In the genomic region with DNA sequence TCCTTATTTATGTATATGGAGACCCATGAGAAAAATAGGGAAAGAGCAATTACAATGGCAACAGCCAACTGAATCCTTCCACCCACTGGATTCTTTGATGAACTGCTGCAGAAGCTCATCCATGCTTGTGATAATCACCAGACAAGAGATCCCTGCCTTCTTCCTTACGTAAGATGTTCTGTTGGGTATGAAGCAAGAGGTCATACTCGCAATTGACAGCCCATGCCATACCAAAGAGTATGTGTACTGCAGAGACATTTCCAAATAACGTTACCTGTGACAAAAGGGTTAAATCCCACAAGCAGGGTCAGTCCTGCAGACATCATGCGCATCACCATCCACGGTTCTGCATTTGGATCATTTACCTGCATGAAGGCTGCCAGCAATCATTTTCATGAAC, we compare ENCODE assay signal across 21 cellular contexts. TPM values are rescaled to one million over a fixed set of nuclear protein-coding genes. Genes with fewer than 3 reads are reported as not detected.
A peak's percentile ranks its signal among the peaks of the same experiment; 100 is the strongest.
DNase-seq lines count a peak whose midpoint lies in the region; ATAC-seq and TF ChIP-seq lines count a peak whose summit lies in the region.
"Had no signal": no experiment of that assay in that cellular context is flagged by ENCODE, and none has a peak within 500 bp of the region (broad histone marks: within the 10 kb centered on the region; RNA-seq: fewer than 3 reads in every experiment).

No MANE protein-coding gene starts in this region.

- intact Hi-C loops in MCF 10A (cut with micrococcal nuclease) (no loop called here), breast epithelium (cut with DNase I; ENCODE audit: low total_unique reads) (no loop called here)

- BruUV-seq in MCF 10A (replicated peaks; lab: Mats Ljungman, UMichigan): no TSS peak

- H3K36me3 ChIP-seq in breast epithelium (no peaks in the 10 kb centered on the region), subcutaneous abdominal adipose tissue (ENCODE audit: control insufficient read depth in 5 of 5, insufficient read depth in 5 of 5, low read length in 5 of 5) (no peaks in the 10 kb centered on the region)
- H3K36me3 ChIP-seq: heart right ventricle, left ventricle myocardium inferior, suprapubic skin had no signal

- peak; percentile 73 for ATAC-seq in left lobe of liver
- ATAC-seq in HG03442 (IDR thresholded peaks at IDR 0.05; ENCODE audit: unreplicated experiment): no peak
- ATAC-seq in GM19467 (IDR thresholded peaks at IDR 0.05; ENCODE audit: unreplicated experiment): no peak
- ATAC-seq: activated naive CD4-positive, alpha-beta T cell treated with anti-CD3 and anti-CD28 coated beads, Interleukin-2, amount 50 U/mL, for 72 hours; GM23338; heart right ventricle; mucosa of descending colon had no signal

- H3K27ac ChIP-seq in breast epithelium (no peak overlapping the region), subcutaneous abdominal adipose tissue (ENCODE audit: low read depth, low read length) (peak overlapping the region; percentile 91)
- H3K27ac ChIP-seq: C4-2B, suprapubic skin had no signal

- no peaks in the 10 kb centered on the region for H3K27me3 ChIP-seq in breast epithelium
- H3K27me3 ChIP-seq in subcutaneous abdominal adipose tissue (ENCODE audit: control insufficient read depth in 5 of 5, insufficient read depth in 4 of 5, low read length in 5 of 5): no peaks in the 10 kb centered on the region
- H3K27me3 ChIP-seq: heart right ventricle, suprapubic skin had no signal

- H3K36me3 Mint-ChIP-seq in MCF 10A (ENCODE audit: insufficient read depth, unreplicated experiment): peaks cover 13% of the 10 kb centered on the region
- H3K36me3 Mint-ChIP-seq: activated naive CD4-positive, alpha-beta T cell treated with anti-CD3 and anti-CD28 coated beads, Interleukin-2, amount 50 U/mL, for 72 hours had no signal

- peak overlapping the region in 1 of 5 donors; percentile 75 for H3K9ac ChIP-seq in subcutaneous abdominal adipose tissue (ENCODE audit: low read length in 5 of 5)

- no peak overlapping the region for H3K4me3 ChIP-seq in breast epithelium
- peak overlapping the region in 1 of 5 donors; percentile 9 for H3K4me3 ChIP-seq in subcutaneous abdominal adipose tissue (ENCODE audit: low read depth in 1 of 5, low read length in 5 of 5)
- H3K4me3 ChIP-seq: GM23338, heart right ventricle, left ventricle myocardium inferior, mucosa of descending colon, suprapubic skin had no signal

- H3K4me3 Mint-ChIP-seq in MCF 10A (ENCODE audit: unreplicated experiment): no peak overlapping the region
- H3K4me3 Mint-ChIP-seq: activated T-helper 1 cell treated with anti-CD3 and anti-CD28 coated beads, Interleukin-12 subunit alpha, Interleukin-12 subunit beta, Interleukin-2, Interleukin-4 antibody, amounts not matched to agents 30 ng/mL and 10 ng/mL and 1 ng/mL, durations not matched to agents 14 hours and 24 hours and 36 hours; GM23338 had no signal

- no peaks in the 10 kb centered on the region for H3K27me3 Mint-ChIP-seq in MCF 10A (ENCODE audit: insufficient read depth, unreplicated experiment)

- TF ChIP-seq POLR2A in breast epithelium (IDR thresholded peaks at IDR 0.05): no peak

- H3K9me3 Mint-ChIP-seq in MCF 10A (ENCODE audit: unreplicated experiment): no peaks in the 10 kb centered on the region
- H3K9me3 Mint-ChIP-seq: activated naive CD4-positive, alpha-beta T cell treated with anti-CD3 and anti-CD28 coated beads, Interleukin-2, amount 50 U/mL, for 72 hours; activated T-helper 1 cell treated with anti-CD3 and anti-CD28 coated beads, Interleukin-12 subunit alpha, Interleukin-12 subunit beta, Interleukin-2, Interleukin-4 antibody, amounts not matched to agents 30 ng/mL and 10 ng/mL and 1 ng/mL, durations not matched to agents 14 hours and 24 hours and 36 hours; GM23338 had no signal

- peaks cover 26% of the 10 kb centered on the region for H3K4me1 Mint-ChIP-seq in MCF 10A (ENCODE audit: insufficient read depth, unreplicated experiment)

- H3K4me1 ChIP-seq in breast epithelium (no peaks in the 10 kb centered on the region), subcutaneous abdominal adipose tissue (ENCODE audit: control insufficient read depth in 5 of 5, insufficient read depth in 5 of 5, low read length in 5 of 5) (peaks cover 4 to 40% (median 33%) of the 10 kb centered on the region in 5 donors)

- no peaks in the 10 kb centered on the region for H3K9me3 ChIP-seq in breast epithelium
- no peaks in the 10 kb centered on the region for H3K9me3 ChIP-seq in subcutaneous abdominal adipose tissue (ENCODE audit: control insufficient read depth in 5 of 5, low read length in 5 of 5)
- H3K9me3 ChIP-seq: heart right ventricle, left ventricle myocardium inferior, mucosa of descending colon, suprapubic skin had no signal

- peak; percentile 35 for DNase-seq in MCF 10A (ENCODE audit: unreplicated experiment)
- DNase-seq in breast epithelium (ENCODE audit: low spot score in 2 of 2): no peak
- DNase-seq in amniotic epithelial cell (ENCODE audit: low read depth): peak; percentile 92
- no peak for DNase-seq in left lobe of liver (ENCODE audit: low spot score)
- DNase-seq in activated effector memory CD4-positive, alpha-beta T cell treated with anti-CD3 and anti-CD28 coated beads, Interleukin-2, amount 50 U/mL, for 16 hours: no peak
- DNase-seq: activated CD4-positive, alpha-beta T cell treated with anti-CD3 and anti-CD28 coated beads for 4 hours; GDM1; heart right ventricle; left ventricle myocardium inferior; mucosa of descending colon; NCI-H2171; NCI-H524 treated with DMSO at 0.1 percent for 48 hours; SW 1271 had no signal

- POLR2A ChIA-PET in MCF 10A (lab: Yijun Ruan, JAX): interaction anchor here (3.4 to 4.8 kb wide), 2 partner anchors 19 to 26 kb away, joined by 22 to 29 read pairs; partner anchors contain the start of gene ELOVL5

- no peak for TF ChIP-seq CTCF in MCF 10A (IDR thresholded peaks at IDR 0.05; ENCODE audit: unreplicated experiment)
- no peak for TF ChIP-seq CTCF in breast epithelium (IDR thresholded peaks at IDR 0.05)

- no peak overlapping the region for H3K27ac Mint-ChIP-seq in MCF 10A (ENCODE audit: low read depth, unreplicated experiment)
- H3K27ac Mint-ChIP-seq: activated naive CD4-positive, alpha-beta T cell treated with anti-CD3 and anti-CD28 coated beads, Interleukin-2, amount 50 U/mL, for 72 hours; activated T-helper 1 cell treated with anti-CD3 and anti-CD28 coated beads, Interleukin-12 subunit alpha, Interleukin-12 subunit beta, Interleukin-2, Interleukin-4 antibody, amounts not matched to agents 30 ng/mL and 10 ng/mL and 1 ng/mL, durations not matched to agents 14 hours and 24 hours and 36 hours; GM23338 had no signal

- CTCF ChIA-PET in MCF 10A (lab: Yijun Ruan, JAX): interaction anchor here (0.8 to 2.1 kb wide), 2 partner anchors 10 to 12 kb away, joined by 3 to 6 read pairs; no protein-coding TSS in a partner anchor

RNA-seq across cellular contexts. Expression of gene ELOVL5, which starts 27.8 kb away (rescaled TPM):
- 56.6 and 58.3 TPM in 2 replicates for total RNA-seq in MCF 10A (2022)
- 100 to 1,000 TPM; 245 to 427 (median 272) TPM for total RNA-seq in breast epithelium
- total RNA-seq in left lobe of liver: 54.4 TPM

Comparison
In these comparisons a context has a peak if more than half of its experiments do, and no peak if none do; other contexts are left out.
1. DNase-seq: peak in MCF 10A (single experiment) and amniotic epithelial cell (single experiment); none in breast epithelium (0 of 2), left lobe of liver (single experiment) and activated effector memory CD4-positive, alpha-beta T cell treated with anti-CD3 and anti-CD28 coated beads, Interleukin-2, amount 50 U/mL, for 16 hours (single experiment).